In genomic region chr3:53226142-53226840, GRCh38 we compare ENCODE assay signal across 24 cellular contexts.
"Had no signal": no experiment of that assay in that cellular context is flagged by ENCODE, and none has a peak within 500 bp of the region (broad histone marks: within the 10 kb centered on the region; RNA-seq: fewer than 3 reads in every experiment).

No MANE protein-coding gene starts in this region.

- H3K27ac Mint-ChIP-seq: activated CD4-positive, alpha-beta T cell treated with anti-CD3 and anti-CD28 coated beads for 36 hours; activated CD8-positive, alpha-beta memory T cell treated with anti-CD3 and anti-CD28 coated beads, Interleukin-2, amount 10 ng/mL, durations not matched to agents 7 days and 5 days; activated CD8-positive, alpha-beta T cell treated with anti-CD3 and anti-CD28 coated beads, Interleukin-2, amount 10 ng/mL, durations not matched to agents 7 days and 5 days; natural killer cell treated with Interleukin-12 subunit alpha and Interleukin-12 subunit beta and Interleukin-15 and Interleukin-18, amount 100 ng/mL, for 72 hours; progenitor cell of endocrine pancreas; T-cell had no signal

- H3K9me3 ChIP-seq: left lung, sigmoid colon, tibial nerve had no signal

- H3K36me3 Mint-ChIP-seq: natural killer cell treated with Interleukin-12 subunit alpha and Interleukin-12 subunit beta and Interleukin-15 and Interleukin-18, amount 100 ng/mL, for 72 hours had no signal

- H3K4me1 Mint-ChIP-seq: activated CD4-positive, alpha-beta T cell treated with anti-CD3 and anti-CD28 coated beads for 36 hours; activated CD8-positive, alpha-beta memory T cell treated with anti-CD3 and anti-CD28 coated beads, Interleukin-2, amount 10 ng/mL, durations not matched to agents 7 days and 5 days; T-cell had no signal

- H3K4me3 ChIP-seq: left lung, lung, sigmoid colon, smooth muscle cell, tibial nerve had no signal

- H3K27ac ChIP-seq: brain microvascular endothelial cell, left lung, sigmoid colon, tibial nerve had no signal

- H3K4me2 ChIP-seq: smooth muscle cell had no signal

- H3K4me3 Mint-ChIP-seq: activated CD4-positive, alpha-beta T cell treated with anti-CD3 and anti-CD28 coated beads for 36 hours; activated CD8-positive, alpha-beta memory T cell treated with anti-CD3 and anti-CD28 coated beads, Interleukin-2, amount 10 ng/mL, durations not matched to agents 7 days and 5 days; activated CD8-positive, alpha-beta T cell treated with anti-CD3 and anti-CD28 coated beads, Interleukin-2, amount 10 ng/mL, durations not matched to agents 7 days and 5 days; natural killer cell treated with Interleukin-12 subunit alpha and Interleukin-12 subunit beta and Interleukin-15 and Interleukin-18, amount 100 ng/mL, for 72 hours; T-cell had no signal

- H3K27me3 ChIP-seq: brain microvascular endothelial cell, left lung, sigmoid colon, tibial nerve had no signal

- H3K27me3 Mint-ChIP-seq: activated CD4-positive, alpha-beta T cell treated with anti-CD3 and anti-CD28 coated beads for 36 hours; activated CD8-positive, alpha-beta memory T cell treated with anti-CD3 and anti-CD28 coated beads, Interleukin-2, amount 10 ng/mL, durations not matched to agents 7 days and 5 days; natural killer cell treated with Interleukin-12 subunit alpha and Interleukin-12 subunit beta and Interleukin-15 and Interleukin-18, amount 100 ng/mL, for 72 hours; progenitor cell of endocrine pancreas; T-cell had no signal

- H3K4me1 ChIP-seq: left lung, sigmoid colon, tibial nerve had no signal

- DNase-seq: activated CD4-positive, alpha-beta T cell treated with anti-CD3 and anti-CD28 coated beads for 36 hours; activated CD4-positive, CD25-positive, alpha-beta regulatory T cell; activated CD8-positive, alpha-beta memory T cell treated with anti-CD3 and anti-CD28 coated beads, Interleukin-2, amount 10 ng/mL, durations not matched to agents 7 days and 5 days; activated CD8-positive, alpha-beta T cell treated with anti-CD3 and anti-CD28 coated beads, Interleukin-2, amount 10 ng/mL, durations not matched to agents 7 days and 5 days; activated effector memory CD4-positive, alpha-beta T cell treated with Interleukin-2 at 50 U/mL for 16 hours; activated naive CD4-positive, alpha-beta T cell treated with anti-CD3 and anti-CD28 coated beads, Interleukin-2, amount 50 U/mL, for 16 hours; amniotic stem cell; brain microvascular endothelial cell; cortex of kidney; foreskin fibroblast; head of caudate nucleus; hypothalamus; mesendoderm; sigmoid colon; stimulated activated CD4-positive, alpha-beta T cell treated with anti-CD3 and anti-CD28 coated beads, Interleukin-1b, Interleukin-23, amount 100 ng/mL, for 48 hours; stimulated activated naive CD4-positive, alpha-beta T cell treated with Interleukin-2 at 50 U/mL for 16 hours; T-cell had no signal

- H3K9me3 Mint-ChIP-seq: natural killer cell treated with Interleukin-12 subunit alpha and Interleukin-12 subunit beta and Interleukin-15 and Interleukin-18, amount 100 ng/mL, for 72 hours; T-cell had no signal

- ATAC-seq: activated CD4-positive, alpha-beta T cell treated with anti-CD3 and anti-CD28 coated beads for 36 hours; activated CD8-positive, alpha-beta memory T cell treated with anti-CD3 and anti-CD28 coated beads, Interleukin-2, amount 10 ng/mL, durations not matched to agents 7 days and 5 days; activated CD8-positive, alpha-beta T cell treated with anti-CD3 and anti-CD28 coated beads, Interleukin-2, amount 10 ng/mL, durations not matched to agents 7 days and 5 days; esophagus mucosa; left lung; natural killer cell treated with Interleukin-12 subunit alpha and Interleukin-12 subunit beta and Interleukin-15 and Interleukin-18, amount 100 ng/mL, for 72 hours; T-cell had no signal
